Comparison of ENCODE assay signal across 11 cellular contexts in the genomic region with DNA sequence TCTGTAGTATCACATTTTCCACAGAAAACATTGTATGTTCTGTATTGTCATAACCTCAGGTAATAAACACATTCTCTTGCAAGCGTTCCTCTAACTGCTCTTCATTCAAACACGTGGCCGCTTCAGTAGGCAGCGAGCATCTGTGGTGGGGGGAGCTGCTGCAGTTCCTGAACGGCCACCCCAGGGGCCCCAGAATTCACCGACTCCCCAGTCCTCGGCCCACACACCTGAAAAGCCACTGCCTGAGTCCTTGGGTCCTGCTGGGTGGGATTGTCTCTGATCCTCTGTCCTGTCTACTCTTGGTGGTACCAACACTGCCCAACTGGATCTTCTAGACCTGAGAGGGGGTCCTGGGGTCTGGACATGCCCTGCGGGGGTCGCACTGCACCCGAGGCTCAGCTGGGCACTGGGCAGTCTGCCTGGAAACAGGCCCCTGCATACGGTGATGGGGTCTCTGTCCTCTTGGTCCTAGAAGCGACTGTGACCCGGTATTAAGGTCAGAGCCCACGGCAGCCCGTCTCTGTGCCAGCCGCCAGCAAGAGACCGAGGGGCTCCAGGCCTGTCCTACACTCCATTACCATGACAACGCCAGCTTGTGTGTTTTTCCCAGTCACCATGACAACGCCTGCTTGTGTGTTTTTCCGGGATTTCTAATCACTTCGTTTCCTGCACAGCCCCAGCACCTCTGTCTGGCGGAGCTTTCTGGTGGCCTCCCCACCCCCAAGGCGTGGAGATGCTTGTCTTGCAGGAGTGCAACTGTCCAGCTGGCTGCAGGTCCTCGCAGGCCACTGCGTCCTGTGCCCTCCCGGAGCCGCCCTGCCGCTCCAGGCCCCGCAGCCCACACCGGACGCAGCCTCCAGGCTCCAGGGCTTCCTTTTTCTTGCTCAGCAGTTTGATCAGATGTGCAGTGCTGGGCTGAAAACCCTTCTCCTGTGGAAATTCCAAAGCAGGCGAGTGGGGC. TPM values are rescaled to one million over a fixed set of nuclear protein-coding genes. Genes with fewer than 3 reads are reported as not detected.
DNase-seq lines count a peak whose midpoint lies in the region; ATAC-seq and TF ChIP-seq lines count a peak whose summit lies in the region.
"Had no signal": no experiment of that assay in that cellular context is flagged by ENCODE, and none has a peak within 500 bp of the region (broad histone marks: within the 10 kb centered on the region; RNA-seq: fewer than 3 reads in every experiment).

No MANE protein-coding gene starts in this region.

- H3K27ac Mint-ChIP-seq in central memory CD8-positive, alpha-beta T cell (ENCODE audit: low read depth) = peak overlapping the region; percentile 74
- no peak overlapping the region for H3K27ac Mint-ChIP-seq in activated CD4-positive, alpha-beta memory T cell treated with anti-CD3 and anti-CD28 coated beads, Interleukin-2, amount 10 ng/mL, durations not matched to agents 7 days and 5 days

- no peak for TF ChIP-seq POLR2A in spleen (IDR thresholded peaks at IDR 0.05)

- H3K36me3 ChIP-seq in NT2/D1 (ENCODE audit: insufficient read depth, insufficient read length, low read length) (peaks cover 97% of the 10 kb centered on the region), left lung (peaks cover 0 to 89% of the 10 kb centered on the region in 2 donors), spleen (peaks cover 0 to 100% (median 80%) of the 10 kb centered on the region in 6 donors)

- H3K4me3 Mint-ChIP-seq in central memory CD8-positive, alpha-beta T cell = no peak overlapping the region
- no peak overlapping the region for H3K4me3 Mint-ChIP-seq in activated CD4-positive, alpha-beta memory T cell treated with anti-CD3 and anti-CD28 coated beads, Interleukin-2, amount 10 ng/mL, durations not matched to agents 7 days and 5 days
- H3K4me3 Mint-ChIP-seq: naive thymus-derived CD8-positive, alpha-beta T cell; WTC11 had no signal

- H3K9ac ChIP-seq in NT2/D1 (ENCODE audit: insufficient read length, low read depth) = no peak overlapping the region

- peaks cover 24% of the 10 kb centered on the region for H3K4me1 Mint-ChIP-seq in central memory CD8-positive, alpha-beta T cell
- H3K4me1 Mint-ChIP-seq in activated CD4-positive, alpha-beta memory T cell treated with anti-CD3 and anti-CD28 coated beads, Interleukin-2, amount 10 ng/mL, durations not matched to agents 7 days and 5 days = peaks cover 3% of the 10 kb centered on the region
- H3K4me1 Mint-ChIP-seq: WTC11 had no signal

- 67 to 88% (median 81%) methylated on average over 30 to 32 of the region's 32 CpGs for WGBS in spleen, 5 donors

- CTCF ChIA-PET in activated CD4-positive, alpha-beta memory T cell treated with anti-CD3 and anti-CD28 coated beads, Interleukin-2, amount 10 ng/mL, durations not matched to agents 7 days and 5 days (lab: Charles Lee) = interaction anchor here (0.8 kb wide), 1 partner anchor 106 kb away, joined by 3 read pairs; no protein-coding TSS in a partner anchor

- no peaks in the 10 kb centered on the region for H3K9me3 ChIP-seq in NT2/D1 (ENCODE audit: insufficient read depth, low read length)
- H3K9me3 ChIP-seq in left lung = no peaks in the 10 kb centered on the region
- H3K9me3 ChIP-seq in spleen = no peaks in the 10 kb centered on the region

- POLR2A ChIA-PET in activated CD4-positive, alpha-beta memory T cell treated with anti-CD3 and anti-CD28 coated beads, Interleukin-2, amount 10 ng/mL, durations not matched to agents 7 days and 5 days (lab: Charles Lee) = interaction anchor here (1.8 kb wide), 1 partner anchor 15 kb away, joined by 4 read pairs; no protein-coding TSS in a partner anchor

- H3K4me1 ChIP-seq in NT2/D1 (ENCODE audit: insufficient read depth, insufficient read length) = peaks cover 19% of the 10 kb centered on the region
- H3K4me1 ChIP-seq in left lung = peaks cover 16 to 22% of the 10 kb centered on the region in 2 donors
- H3K4me1 ChIP-seq in spleen = peaks cover 4 to 52% (median 28%) of the 10 kb centered on the region in 6 donors

- H3K4me3 ChIP-seq in NT2/D1 (ENCODE audit: insufficient read length, low read depth) (no peak overlapping the region), left lung (no peak overlapping the region), spleen (no peak overlapping the region)

- intact Hi-C loops in left lung (cut with DNase I) (no loop called here), spleen (cut with DNase I; ENCODE audit: low total_unique reads) (no loop called here)

- H3K9me3 Mint-ChIP-seq in central memory CD8-positive, alpha-beta T cell = no peaks in the 10 kb centered on the region
- H3K9me3 Mint-ChIP-seq in activated CD4-positive, alpha-beta memory T cell treated with anti-CD3 and anti-CD28 coated beads, Interleukin-2, amount 10 ng/mL, durations not matched to agents 7 days and 5 days = no peaks in the 10 kb centered on the region
- H3K9me3 Mint-ChIP-seq: naive thymus-derived CD8-positive, alpha-beta T cell; WTC11 had no signal

- H3K27ac ChIP-seq in left lung (peak overlapping the region; percentile 26 to 46), spleen (peak overlapping the region in 6 of 8 donors; percentile 35 to 76 (median 68))

- no peak for ATAC-seq in central memory CD8-positive, alpha-beta T cell (replicated peaks; ENCODE audit: extremely low read depth, poor library complexity, severe bottlenecking)
- ATAC-seq in left lung (peak; percentile 23), GM21390 (IDR thresholded peaks at IDR 0.05; ENCODE audit: unreplicated experiment) (no peak)
- ATAC-seq: naive thymus-derived CD8-positive, alpha-beta T cell; WTC11 had no signal

- no peaks in the 10 kb centered on the region for H3K27me3 Mint-ChIP-seq in central memory CD8-positive, alpha-beta T cell
- no peaks in the 10 kb centered on the region for H3K27me3 Mint-ChIP-seq in activated CD4-positive, alpha-beta memory T cell treated with anti-CD3 and anti-CD28 coated beads, Interleukin-2, amount 10 ng/mL, durations not matched to agents 7 days and 5 days
- H3K27me3 Mint-ChIP-seq: naive thymus-derived CD8-positive, alpha-beta T cell had no signal

- DNase-seq in NT2/D1 (ENCODE audit: low read depth, low spot score) = peak; percentile 42
- no peak for DNase-seq in central memory CD8-positive, alpha-beta T cell (ENCODE audit: low spot score in 2 of 2)
- DNase-seq in left lung = peak in 1 of 2 donors; percentile 71
- DNase-seq in spleen = peak; percentile 77
- DNase-seq in activated CD4-positive, alpha-beta memory T cell treated with anti-CD3 and anti-CD28 coated beads, Interleukin-2, amount 10 ng/mL, durations not matched to agents 7 days and 5 days = no peak
- no peak for DNase-seq in midbrain (lab: John Stamatoyannopoulos, UW)
- DNase-seq: HCEC 1CT, NCI-H1436 treated with DMSO at 0.1 percent for 48 hours had no signal

- no peaks in the 10 kb centered on the region for H3K27me3 ChIP-seq in NT2/D1 (ENCODE audit: insufficient read depth, insufficient read length)
- H3K27me3 ChIP-seq in left lung = no peaks in the 10 kb centered on the region
- no peaks in the 10 kb centered on the region for H3K27me3 ChIP-seq in spleen (replicated peaks in 1 of 7)

- no peak for TF ChIP-seq CTCF in left lung (IDR thresholded peaks at IDR 0.05)
- TF ChIP-seq CTCF in spleen (IDR thresholded peaks at IDR 0.05 in 8 of 11, conservative IDR thresholded peaks at IDR 0.05 in 3 of 11) = no peak

- peaks cover 45% of the 10 kb centered on the region for H3K36me3 Mint-ChIP-seq in central memory CD8-positive, alpha-beta T cell (ENCODE audit: insufficient read depth)
- H3K36me3 Mint-ChIP-seq in activated CD4-positive, alpha-beta memory T cell treated with anti-CD3 and anti-CD28 coated beads, Interleukin-2, amount 10 ng/mL, durations not matched to agents 7 days and 5 days (ENCODE audit: low read depth) = peaks cover 57% of the 10 kb centered on the region

RNA-seq across cellular contexts. Expression of a gene that starts 16.0 kb away (rescaled TPM):
- total RNA-seq in left lung (100 to 1,000 TPM; 146 to 167 TPM), spleen (100 to 1,000 TPM; 162 to 226 (median 196) TPM)
- polyA plus RNA-seq in spleen = 100 to 1,000 TPM; 101 to 176 (median 123) TPM
- total RNA-seq in activated CD4-positive, alpha-beta memory T cell treated with anti-CD3 and anti-CD28 coated beads, Interleukin-2, amount 10 ng/mL, durations not matched to agents 7 days and 5 days = 100 to 1,000 TPM; 209 to 221 TPM

RNA-seq across cellular contexts. Expression of a gene that starts 56.8 kb away (rescaled TPM):
- total RNA-seq in left lung (10 to 100 TPM; 43.8 to 56.3 TPM), spleen (100 to 1,000 TPM in 1 of 7 donors, 10 to 100 TPM in 6; 64.3 to 112 (median 85.6) TPM)
- polyA plus RNA-seq in spleen = 10 to 100 TPM; 46.6 to 76.5 (median 58.8) TPM
- 10 to 100 TPM; 61.6 to 64.1 TPM for total RNA-seq in activated CD4-positive, alpha-beta memory T cell treated with anti-CD3 and anti-CD28 coated beads, Interleukin-2, amount 10 ng/mL, durations not matched to agents 7 days and 5 days

Comparison
In these comparisons a context has a peak if more than half of its experiments do, and no peak if none do; other contexts are left out.
1. DNase-seq: peak in NT2/D1 (single experiment) and spleen (single experiment); none in central memory CD8-positive, alpha-beta T cell (0 of 2), activated CD4-positive, alpha-beta memory T cell treated with anti-CD3 and anti-CD28 coated beads, Interleukin-2, amount 10 ng/mL, durations not matched to agents 7 days and 5 days (single experiment) and midbrain (single experiment).